ENCODE assay signal across 9 cellular contexts in the genomic region with DNA sequence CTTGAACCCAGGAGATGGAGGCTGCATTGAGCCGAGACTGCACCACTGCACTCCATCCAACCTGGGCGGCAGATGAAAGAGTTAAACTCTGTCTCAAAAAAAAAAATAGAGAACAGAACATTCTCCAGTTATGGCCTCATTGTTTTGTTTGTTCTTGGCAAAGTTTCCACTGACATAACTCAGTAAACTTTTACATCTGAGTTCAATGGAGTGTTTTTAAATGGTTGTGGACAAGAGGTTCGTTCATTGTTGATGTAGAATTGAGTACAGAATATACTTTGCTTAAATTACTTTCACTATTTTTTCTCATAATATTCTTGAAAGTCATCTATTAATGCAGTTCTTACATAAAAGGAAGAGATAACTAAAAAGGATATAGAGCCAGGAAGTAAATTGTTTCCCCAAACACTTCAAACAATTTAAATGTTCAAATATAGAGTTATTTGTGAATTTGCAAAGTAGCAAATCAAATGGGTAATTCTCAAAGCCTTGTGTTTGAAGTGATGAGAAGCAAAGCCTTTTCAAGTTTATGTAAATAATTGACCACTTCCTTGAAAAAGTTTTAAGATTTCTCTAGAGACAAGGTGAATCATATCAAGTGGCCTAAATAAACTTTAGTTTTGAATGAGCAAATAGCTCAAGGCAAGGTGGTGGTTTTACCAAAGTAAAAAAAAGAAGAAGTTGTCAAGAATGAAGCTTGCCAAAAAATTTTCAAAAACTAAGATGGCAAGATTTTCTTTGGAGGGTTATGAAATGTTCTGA. TPM values are rescaled to one million over a fixed set of nuclear protein-coding genes. Genes with fewer than 3 reads are reported as not detected.
DNase-seq lines count a peak whose midpoint lies in the region; ATAC-seq, FAIRE-seq and TF ChIP-seq lines count a peak whose summit lies in the region.
"Had no signal": no experiment of that assay in that cellular context is flagged by ENCODE, and none has a peak within 500 bp of the region (broad histone marks: within the 10 kb centered on the region; RNA-seq: fewer than 3 reads in every experiment).

No MANE protein-coding gene starts in this region.

- no peak for TF ChIP-seq EP300 in Ishikawa (IDR thresholded peaks at IDR 0.05; ENCODE audit: borderline replicate concordance)

- TF ChIP-seq RAD21 in Ishikawa (IDR thresholded peaks at IDR 0.05; ENCODE audit: low read depth), result no peak

- peak; percentile 94 for FAIRE-seq in endometrium (lab: Jason Lieb, UNC)

- DNase-seq in sciatic nerve (ENCODE audit: low spot score) (no peak), NCI-H2227 (lab: John Stamatoyannopoulos, UW; ENCODE audit: unreplicated experiment) (no peak), NCI-H1694 (lab: John Stamatoyannopoulos, UW) (no peak), NCI-H1417 (lab: John Stamatoyannopoulos, UW) (no peak)
- DNase-seq: hippocampal formation had no signal

- ATAC-seq in GM18511 (IDR thresholded peaks at IDR 0.05; ENCODE audit: unreplicated experiment), result peak; percentile 83
- peak; percentile 70 for ATAC-seq in sciatic nerve
- no peak for ATAC-seq in HG02763 (IDR thresholded peaks at IDR 0.05; ENCODE audit: unreplicated experiment)

- intact Hi-C loops in sciatic nerve (cut with DNase I), result no loop called here

TF ChIP-seq in Ishikawa, 13 proteins besides CTCF, POLR2A, EP300 and RAD21:
- TF ChIP-seq TAF1 (IDR thresholded peaks at IDR 0.05; ENCODE audit: low read depth) (no peak), TEAD4 (IDR thresholded peaks at IDR 0.05) (peak; percentile 33; the same call in 1 of the 2 replicates), CREB1 (IDR thresholded peaks at IDR 0.05; ENCODE audit: low read depth) (no peak), TCF12 (IDR thresholded peaks at IDR 0.05; ENCODE audit: low read depth) (no peak), YY1 (IDR thresholded peaks at IDR 0.05; ENCODE audit: low read depth) (no peak), EGR1 (IDR thresholded peaks at IDR 0.05) (no peak), CEBPB (IDR thresholded peaks at IDR 0.05) (no peak), ZBTB7A (IDR thresholded peaks at IDR 0.05; ENCODE audit: low read depth) (no peak), FOXM1 (IDR thresholded peaks at IDR 0.05; ENCODE audit: borderline replicate concordance, low read depth) (no peak), NFIC (IDR thresholded peaks at IDR 0.05) (peak; percentile 58)
- TF ChIP-seq, protein P1, sequence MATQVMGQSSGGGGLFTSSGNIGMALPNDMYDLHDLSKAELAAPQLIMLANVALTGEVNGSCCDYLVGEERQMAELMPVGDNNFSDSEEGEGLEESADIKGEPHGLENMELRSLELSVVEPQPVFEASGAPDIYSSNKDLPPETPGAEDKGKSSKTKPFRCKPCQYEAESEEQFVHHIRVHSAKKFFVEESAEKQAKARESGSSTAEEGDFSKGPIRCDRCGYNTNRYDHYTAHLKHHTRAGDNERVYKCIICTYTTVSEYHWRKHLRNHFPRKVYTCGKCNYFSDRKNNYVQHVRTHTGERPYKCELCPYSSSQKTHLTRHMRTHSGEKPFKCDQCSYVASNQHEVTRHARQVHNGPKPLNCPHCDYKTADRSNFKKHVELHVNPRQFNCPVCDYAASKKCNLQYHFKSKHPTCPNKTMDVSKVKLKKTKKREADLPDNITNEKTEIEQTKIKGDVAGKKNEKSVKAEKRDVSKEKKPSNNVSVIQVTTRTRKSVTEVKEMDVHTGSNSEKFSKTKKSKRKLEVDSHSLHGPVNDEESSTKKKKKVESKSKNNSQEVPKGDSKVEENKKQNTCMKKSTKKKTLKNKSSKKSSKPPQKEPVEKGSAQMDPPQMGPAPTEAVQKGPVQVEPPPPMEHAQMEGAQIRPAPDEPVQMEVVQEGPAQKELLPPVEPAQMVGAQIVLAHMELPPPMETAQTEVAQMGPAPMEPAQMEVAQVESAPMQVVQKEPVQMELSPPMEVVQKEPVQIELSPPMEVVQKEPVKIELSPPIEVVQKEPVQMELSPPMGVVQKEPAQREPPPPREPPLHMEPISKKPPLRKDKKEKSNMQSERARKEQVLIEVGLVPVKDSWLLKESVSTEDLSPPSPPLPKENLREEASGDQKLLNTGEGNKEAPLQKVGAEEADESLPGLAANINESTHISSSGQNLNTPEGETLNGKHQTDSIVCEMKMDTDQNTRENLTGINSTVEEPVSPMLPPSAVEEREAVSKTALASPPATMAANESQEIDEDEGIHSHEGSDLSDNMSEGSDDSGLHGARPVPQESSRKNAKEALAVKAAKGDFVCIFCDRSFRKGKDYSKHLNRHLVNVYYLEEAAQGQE (IDR thresholded peaks at IDR 0.05; ENCODE audit: low read depth), result no peak
- TF ChIP-seq, protein P2, sequence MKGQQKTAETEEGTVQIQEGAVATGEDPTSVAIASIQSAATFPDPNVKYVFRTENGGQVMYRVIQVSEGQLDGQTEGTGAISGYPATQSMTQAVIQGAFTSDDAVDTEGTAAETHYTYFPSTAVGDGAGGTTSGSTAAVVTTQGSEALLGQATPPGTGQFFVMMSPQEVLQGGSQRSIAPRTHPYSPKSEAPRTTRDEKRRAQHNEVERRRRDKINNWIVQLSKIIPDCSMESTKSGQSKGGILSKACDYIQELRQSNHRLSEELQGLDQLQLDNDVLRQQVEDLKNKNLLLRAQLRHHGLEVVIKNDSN (IDR thresholded peaks at IDR 0.05), result no peak
- TF ChIP-seq, protein P3, sequence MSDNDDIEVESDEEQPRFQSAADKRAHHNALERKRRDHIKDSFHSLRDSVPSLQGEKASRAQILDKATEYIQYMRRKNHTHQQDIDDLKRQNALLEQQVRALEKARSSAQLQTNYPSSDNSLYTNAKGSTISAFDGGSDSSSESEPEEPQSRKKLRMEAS (IDR thresholded peaks at IDR 0.05), result no peak
TF ChIP-seq in Ishikawa: peak in this region for 2.

RNA-seq across cellular contexts. Expression of a gene that starts 42.4 kb away (rescaled TPM):
- 95.2 TPM for total RNA-seq in sciatic nerve
